ENCODE assay signal across 9 cellular contexts in genomic region chr5:69491838-69492390, GRCh38. TPM values are rescaled to one million over a fixed set of nuclear protein-coding genes. Genes with fewer than 3 reads are reported as not detected.
DNase-seq lines count a peak whose midpoint lies in the region; ATAC-seq and TF ChIP-seq lines count a peak whose summit lies in the region.
"Had no signal": no experiment of that assay in that cellular context is flagged by ENCODE, and none has a peak within 500 bp of the region (broad histone marks: within the 10 kb centered on the region; RNA-seq: fewer than 3 reads in every experiment).

No MANE protein-coding gene starts in this region.

- intact Hi-C loops in activated T-helper 2 cell treated with anti-CD3 and anti-CD28 coated beads, Interferon-gamma antibody, Interleukin-2, Interleukin-4, amounts not matched to agents 10 μg/mL and 5 μg/mL and 100 μg/mL, durations not matched to agents 14 hours and 24 hours and 36 hours (cut with micrococcal nuclease), result no loop called here

- H3K36me3 Mint-ChIP-seq in activated T-helper 2 cell treated with anti-CD3 and anti-CD28 coated beads, Interferon-gamma antibody, Interleukin-2, Interleukin-4, amounts not matched to agents 10 μg/mL and 5 μg/mL and 100 μg/mL, durations not matched to agents 14 hours and 24 hours and 36 hours (ENCODE audit: low read depth), result no peaks in the 10 kb centered on the region
- H3K36me3 Mint-ChIP-seq in immature natural killer cell, result no peaks in the 10 kb centered on the region
- H3K36me3 Mint-ChIP-seq: CD4-positive, CD25-positive, alpha-beta regulatory T cell had no signal

- H3K4me3 Mint-ChIP-seq in activated T-helper 2 cell treated with anti-CD3 and anti-CD28 coated beads, Interferon-gamma antibody, Interleukin-2, Interleukin-4, amounts not matched to agents 10 μg/mL and 5 μg/mL and 100 μg/mL, durations not matched to agents 14 hours and 24 hours and 36 hours (ENCODE audit: low read depth), result peak overlapping the region; percentile 33
- peak overlapping the region in 4 of 5 donors; percentile 14 to 49 (median 34) for H3K4me3 Mint-ChIP-seq in immature natural killer cell

- peaks cover 62% of the 10 kb centered on the region for H3K27me3 Mint-ChIP-seq in activated T-helper 2 cell treated with anti-CD3 and anti-CD28 coated beads, Interferon-gamma antibody, Interleukin-2, Interleukin-4, amounts not matched to agents 10 μg/mL and 5 μg/mL and 100 μg/mL, durations not matched to agents 14 hours and 24 hours and 36 hours (ENCODE audit: low read depth)
- peaks cover 12 to 18% (median 12%) of the 10 kb centered on the region in 3 donors for H3K27me3 Mint-ChIP-seq in immature natural killer cell (ENCODE audit: low read depth in 3 of 3)

- DNase-seq in SK-N-SH (no peak), immature natural killer cell (no peak), DMS153 treated with DMSO at 0.1 percent for 48 hours (lab: John Stamatoyannopoulos, UW; ENCODE audit: unreplicated experiment) (no peak)
- DNase-seq in activated T-helper 2 cell treated with anti-CD3 and anti-CD28 coated beads, Interferon-gamma antibody, Interleukin-2, Interleukin-4, amounts not matched to agents 10 μg/mL and 5 μg/mL and 100 μg/mL, durations not matched to agents 14 hours and 24 hours and 36 hours (ENCODE audit: low spot score), result no peak
- no peak for DNase-seq in stimulated activated CD4-positive, alpha-beta T cell treated with anti-CD3 and anti-CD28 coated beads, Interleukin-4, amount 100 ng/mL, for 24 hours

- peaks cover 3% of the 10 kb centered on the region for H3K4me1 Mint-ChIP-seq in activated T-helper 2 cell treated with anti-CD3 and anti-CD28 coated beads, Interferon-gamma antibody, Interleukin-2, Interleukin-4, amounts not matched to agents 10 μg/mL and 5 μg/mL and 100 μg/mL, durations not matched to agents 14 hours and 24 hours and 36 hours (ENCODE audit: low read depth)
- H3K4me1 Mint-ChIP-seq in immature natural killer cell, result peaks cover 0 to 9% of the 10 kb centered on the region in 2 donors

- 10% methylated on average over 17 of the region's 17 CpGs for WGBS in SK-N-SH (ENCODE audit: low lambda C conversion rate)

- no peak for TF ChIP-seq RAD21 in SK-N-SH (IDR thresholded peaks at IDR 0.05; ENCODE audit: low read length)

- no peak; the same call in 1 of the 2 replicates for TF ChIP-seq CTCF in SK-N-SH (IDR thresholded peaks at IDR 0.05)

- ATAC-seq in SK-N-SH treated with all-trans-retinoic acid at 6 μM for 48 hours (no peak), HG02938 (IDR thresholded peaks at IDR 0.05; ENCODE audit: unreplicated experiment) (no peak)

- no peaks in the 10 kb centered on the region for H3K36me3 ChIP-seq in SK-N-SH (replicated peaks in 1 of 2; ENCODE audit: control insufficient read depth in 1 of 2, insufficient read depth in 2 of 2, low read length in 1 of 2)
- no peaks in the 10 kb centered on the region for H3K36me3 ChIP-seq in stomach smooth muscle (ENCODE audit: control insufficient read depth in 2 of 2, insufficient read depth in 2 of 2, low read length in 2 of 2)

- H3K9me3 ChIP-seq in SK-N-SH (no peaks in the 10 kb centered on the region), stomach smooth muscle (ENCODE audit: control insufficient read depth in 2 of 2, low read length in 2 of 2) (no peaks in the 10 kb centered on the region)

- H3K9me2 ChIP-seq in SK-N-SH, result no peaks in the 10 kb centered on the region

- no peaks in the 10 kb centered on the region for H3F3A ChIP-seq in SK-N-SH (replicated peaks; ENCODE audit: insufficient read depth)

- TF ChIP-seq EP300 in SK-N-SH (IDR thresholded peaks at IDR 0.05; ENCODE audit: borderline replicate concordance in 1 of 2, low read depth in 1 of 2, low read length in 1 of 2), result no peak

- H2AFZ ChIP-seq in SK-N-SH (ENCODE audit: low read depth), result peak overlapping the region; percentile 99

- CTCF ChIA-PET in SK-N-SH (lab: Yijun Ruan, JAX), result no interaction called here

- no peak overlapping the region for H3K27ac Mint-ChIP-seq in activated T-helper 2 cell treated with anti-CD3 and anti-CD28 coated beads, Interferon-gamma antibody, Interleukin-2, Interleukin-4, amounts not matched to agents 10 μg/mL and 5 μg/mL and 100 μg/mL, durations not matched to agents 14 hours and 24 hours and 36 hours
- H3K27ac Mint-ChIP-seq in immature natural killer cell, result no peak overlapping the region
- H3K27ac Mint-ChIP-seq: CD4-positive, CD25-positive, alpha-beta regulatory T cell had no signal

- H3K27me3 ChIP-seq in SK-N-SH (ENCODE audit: insufficient read depth) (peaks cover 6% of the 10 kb centered on the region; the same call in 1 of the 2 replicates), stomach smooth muscle (ENCODE audit: control insufficient read depth in 1 of 2, insufficient read depth in 2 of 2, low read length in 2 of 2) (peaks cover 21 to 38% of the 10 kb centered on the region in 2 donors)

- peak overlapping the region; percentile 96 for H3K4me2 ChIP-seq in SK-N-SH

- H3K9me3 Mint-ChIP-seq in activated T-helper 2 cell treated with anti-CD3 and anti-CD28 coated beads, Interferon-gamma antibody, Interleukin-2, Interleukin-4, amounts not matched to agents 10 μg/mL and 5 μg/mL and 100 μg/mL, durations not matched to agents 14 hours and 24 hours and 36 hours, result no peaks in the 10 kb centered on the region
- H3K9me3 Mint-ChIP-seq in immature natural killer cell, result no peaks in the 10 kb centered on the region
- H3K9me3 Mint-ChIP-seq: CD4-positive, CD25-positive, alpha-beta regulatory T cell had no signal

- POLR2A ChIA-PET in SK-N-SH (lab: Yijun Ruan, JAX), result no interaction called here

- no peaks in the 10 kb centered on the region for H4K20me1 ChIP-seq in SK-N-SH (ENCODE audit: insufficient read depth)

- H3K27ac ChIP-seq in SK-N-SH (ENCODE audit: low read depth in 2 of 2, low read length in 1 of 2), result no peak overlapping the region
- H3K27ac ChIP-seq in stomach smooth muscle (ENCODE audit: low read length), result no peak overlapping the region

- H3K9ac ChIP-seq in SK-N-SH (peak overlapping the region; percentile 53; the same call in 1 of the 2 replicates), stomach smooth muscle (ENCODE audit: low read length in 2 of 2) (no peak overlapping the region)

- H3K4me3 ChIP-seq in SK-N-SH (ENCODE audit: low read depth in 2 of 2, low read length in 1 of 2) (peak overlapping the region; percentile 73 to 82), stomach smooth muscle (ENCODE audit: low read length in 2 of 2) (peak overlapping the region; percentile 71 to 73)

- H3K4me1 ChIP-seq in SK-N-SH (ENCODE audit: control insufficient read depth in 1 of 2, insufficient read depth in 2 of 2, low read depth in 1 of 2, low read length in 1 of 2) (peaks cover 0 to 14% of the 10 kb centered on the region in 2 experiments; a peak in 1 of 4 replicates), stomach smooth muscle (ENCODE audit: control insufficient read depth, insufficient read depth, low read length) (peaks cover 17% of the 10 kb centered on the region)

- H3K79me2 ChIP-seq in SK-N-SH (ENCODE audit: insufficient read depth), result no peaks in the 10 kb centered on the region

TF ChIP-seq in SK-N-SH, 30 proteins besides CTCF, POLR2A, EP300 and RAD21:
- TF ChIP-seq IRF3 (IDR thresholded peaks at IDR 0.05; ENCODE audit: low read depth, low read length), result no peak
- TF ChIP-seq SMC3 (IDR thresholded peaks at IDR 0.05; ENCODE audit: low read depth, low read length), result no peak
- TF ChIP-seq EZH2phosphoT487 (IDR thresholded peaks at IDR 0.05; ENCODE audit: borderline replicate concordance, low read depth), result no peak

TF ChIP-seq in SK-N-SH treated with all-trans-retinoic acid at 6 μM for 48 hours, 23 proteins besides CTCF, POLR2A, EP300 and RAD21 (continues in another document):
- TF ChIP-seq ZNF8 (CRISPR knock-in tag; IDR thresholded peaks at IDR 0.05) (no peak), ESRRG (CRISPR knock-in tag; IDR thresholded peaks at IDR 0.05) (no peak), ZFP30 (CRISPR knock-in tag; IDR thresholded peaks at IDR 0.05) (no peak), CSDC2 (CRISPR knock-in tag; IDR thresholded peaks at IDR 0.05) (no peak), ARNTL (CRISPR knock-in tag; IDR thresholded peaks at IDR 0.05; ENCODE audit: borderline replicate concordance, low read depth) (no peak), TSHZ2 (CRISPR knock-in tag; IDR thresholded peaks at IDR 0.05) (no peak)

RNA-seq across cellular contexts. Expression of gene OCLN, which starts 0.7 kb away (rescaled TPM):
- 6.5 and 7.4 TPM in 2 replicates for polyA plus RNA-seq in SK-N-SH (2012; rRNA removed)
- polyA plus RNA-seq in SK-N-SH (2012; cell fraction: cytosol; rRNA removed), result 7.2 and 8.0 TPM in 2 replicates
- polyA plus RNA-seq in SK-N-SH (2012; cell fraction: nucleus; rRNA removed), result 3.8 and 10.0 TPM in 2 replicates
- 0.11 and 0.21 TPM in 2 replicates for total RNA-seq in activated T-helper 2 cell treated with anti-CD3 and anti-CD28 coated beads, Interferon-gamma antibody, Interleukin-2, Interleukin-4, amounts not matched to agents 10 μg/mL and 5 μg/mL and 100 μg/mL, durations not matched to agents 14 hours and 24 hours and 36 hours
- polyA plus RNA-seq in immature natural killer cell, result under 1 TPM in 2 of 3 donors, not detected in 1; 0.08 to 0.13 TPM
